In genomic region chr19:36483653-36484052, GRCh38 we compare ENCODE assay signal across 23 cellular contexts.
"Had no signal": no experiment of that assay in that cellular context is flagged by ENCODE, and none has a peak within 500 bp of the region (broad histone marks: within the 10 kb centered on the region; RNA-seq: fewer than 3 reads in every experiment).

No MANE protein-coding gene starts in this region.

- H3K27me3 ChIP-seq: body of pancreas, cardiac muscle cell, foreskin keratinocyte, left lung, neural progenitor cell, upper lobe of left lung had no signal

- H3K27ac ChIP-seq: body of pancreas, cardiac muscle cell, foreskin keratinocyte, left lung, neural progenitor cell, upper lobe of left lung, WERI-Rb-1 had no signal

- H3K9me3 ChIP-seq: body of pancreas had no signal

- DNase-seq: activated CD4-positive, alpha-beta T cell treated with anti-CD3 and anti-CD28 coated beads, Interleukin-2, amount 10 ng/mL, durations not matched to agents 7 days and 5 days; activated CD4-positive, CD25-positive, alpha-beta regulatory T cell treated with anti-CD3 and anti-CD28 coated beads, Interleukin-2, amount 50 U/mL, for 72 hours; activated CD8-positive, alpha-beta memory T cell treated with anti-CD3 and anti-CD28 coated beads, Interleukin-2, amount 10 ng/mL, durations not matched to agents 7 days and 5 days; activated CD8-positive, alpha-beta T cell treated with anti-CD3 and anti-CD28 coated beads for 36 hours; activated effector memory CD4-positive, alpha-beta T cell treated with anti-CD3 and anti-CD28 coated beads, Interleukin-2, amount 50 U/mL, for 16 hours; activated naive CD4-positive, alpha-beta T cell treated with anti-CD3 and anti-CD28 coated beads, Interleukin-2, amount 50 U/mL, for 16 hours; activated naive CD8-positive, alpha-beta T cell treated with anti-CD3 and anti-CD28 coated beads, Interleukin-2, amount 50 U/mL, for 24 hours; activated T-cell treated with anti-CD3 and anti-CD28 coated beads for 4 hours; body of pancreas; effector CD8-positive, alpha-beta T cell; immature natural killer cell; left lung; naive thymus-derived CD4-positive, alpha-beta T cell; posterior cingulate gyrus; stimulated activated CD4-positive, alpha-beta T cell treated with anti-CD3 and anti-CD28 coated beads, Interleukin-2, amount 100 ng/mL, for 48 hours; stimulated activated naive CD8-positive, alpha-beta T cell treated with anti-CD3 and anti-CD28 coated beads, Interleukin-15, Interleukin-2, amounts not matched to agents 100 U/mL and 50 U/mL, for 24 hours; upper lobe of left lung; WERI-Rb-1 had no signal

- H3K27ac Mint-ChIP-seq: activated CD4-positive, alpha-beta T cell treated with anti-CD3 and anti-CD28 coated beads, Interleukin-2, amount 10 ng/mL, durations not matched to agents 7 days and 5 days; activated CD8-positive, alpha-beta memory T cell treated with anti-CD3 and anti-CD28 coated beads, Interleukin-2, amount 10 ng/mL, durations not matched to agents 7 days and 5 days; activated CD8-positive, alpha-beta T cell treated with anti-CD3 and anti-CD28 coated beads for 36 hours; activated naive CD8-positive, alpha-beta T cell treated with anti-CD3 and anti-CD28 coated beads, Interleukin-2, amount 50 U/mL, for 24 hours; dendritic cell treated with granulocyte-macrophage colony-stimulating factor and Interleukin-4, amounts not matched to agents 40 ng/mL and 50 ng/mL, for 4 days; immature natural killer cell; naive thymus-derived CD4-positive, alpha-beta T cell; neural progenitor cell had no signal

- H3K4me3 Mint-ChIP-seq: activated CD4-positive, alpha-beta T cell treated with anti-CD3 and anti-CD28 coated beads, Interleukin-2, amount 10 ng/mL, durations not matched to agents 7 days and 5 days; activated CD8-positive, alpha-beta memory T cell treated with anti-CD3 and anti-CD28 coated beads, Interleukin-2, amount 10 ng/mL, durations not matched to agents 7 days and 5 days; activated CD8-positive, alpha-beta T cell treated with anti-CD3 and anti-CD28 coated beads for 36 hours; activated naive CD8-positive, alpha-beta T cell treated with anti-CD3 and anti-CD28 coated beads, Interleukin-2, amount 50 U/mL, for 24 hours; dendritic cell treated with granulocyte-macrophage colony-stimulating factor and Interleukin-4, amounts not matched to agents 40 ng/mL and 50 ng/mL, for 4 days; immature natural killer cell; neural progenitor cell had no signal

- H3K4me3 ChIP-seq: body of pancreas, cardiac muscle cell, left lung, lung, neural progenitor cell, upper lobe of left lung had no signal

- ATAC-seq: activated CD8-positive, alpha-beta memory T cell treated with anti-CD3 and anti-CD28 coated beads, Interleukin-2, amount 10 ng/mL, durations not matched to agents 7 days and 5 days; activated CD8-positive, alpha-beta T cell treated with anti-CD3 and anti-CD28 coated beads for 36 hours; activated naive CD8-positive, alpha-beta T cell treated with anti-CD3 and anti-CD28 coated beads, Interleukin-2, amount 50 U/mL, for 24 hours; body of pancreas; foreskin keratinocyte; left lung; naive thymus-derived CD4-positive, alpha-beta T cell; stimulated activated naive CD8-positive, alpha-beta T cell treated with anti-CD3 and anti-CD28 coated beads, Interleukin-15, Interleukin-2, amounts not matched to agents 100 U/mL and 50 U/mL, for 24 hours had no signal

- H3K4me1 ChIP-seq: body of pancreas, foreskin keratinocyte had no signal

- H3K27me3 Mint-ChIP-seq: activated CD4-positive, alpha-beta T cell treated with anti-CD3 and anti-CD28 coated beads, Interleukin-2, amount 10 ng/mL, durations not matched to agents 7 days and 5 days; activated CD8-positive, alpha-beta memory T cell treated with anti-CD3 and anti-CD28 coated beads, Interleukin-2, amount 10 ng/mL, durations not matched to agents 7 days and 5 days; activated CD8-positive, alpha-beta T cell treated with anti-CD3 and anti-CD28 coated beads for 36 hours; activated naive CD8-positive, alpha-beta T cell treated with anti-CD3 and anti-CD28 coated beads, Interleukin-2, amount 50 U/mL, for 24 hours; dendritic cell treated with granulocyte-macrophage colony-stimulating factor and Interleukin-4, amounts not matched to agents 40 ng/mL and 50 ng/mL, for 4 days; naive thymus-derived CD4-positive, alpha-beta T cell had no signal
